Comparison of ENCODE assay signal across 19 cellular contexts in the genomic region with DNA sequence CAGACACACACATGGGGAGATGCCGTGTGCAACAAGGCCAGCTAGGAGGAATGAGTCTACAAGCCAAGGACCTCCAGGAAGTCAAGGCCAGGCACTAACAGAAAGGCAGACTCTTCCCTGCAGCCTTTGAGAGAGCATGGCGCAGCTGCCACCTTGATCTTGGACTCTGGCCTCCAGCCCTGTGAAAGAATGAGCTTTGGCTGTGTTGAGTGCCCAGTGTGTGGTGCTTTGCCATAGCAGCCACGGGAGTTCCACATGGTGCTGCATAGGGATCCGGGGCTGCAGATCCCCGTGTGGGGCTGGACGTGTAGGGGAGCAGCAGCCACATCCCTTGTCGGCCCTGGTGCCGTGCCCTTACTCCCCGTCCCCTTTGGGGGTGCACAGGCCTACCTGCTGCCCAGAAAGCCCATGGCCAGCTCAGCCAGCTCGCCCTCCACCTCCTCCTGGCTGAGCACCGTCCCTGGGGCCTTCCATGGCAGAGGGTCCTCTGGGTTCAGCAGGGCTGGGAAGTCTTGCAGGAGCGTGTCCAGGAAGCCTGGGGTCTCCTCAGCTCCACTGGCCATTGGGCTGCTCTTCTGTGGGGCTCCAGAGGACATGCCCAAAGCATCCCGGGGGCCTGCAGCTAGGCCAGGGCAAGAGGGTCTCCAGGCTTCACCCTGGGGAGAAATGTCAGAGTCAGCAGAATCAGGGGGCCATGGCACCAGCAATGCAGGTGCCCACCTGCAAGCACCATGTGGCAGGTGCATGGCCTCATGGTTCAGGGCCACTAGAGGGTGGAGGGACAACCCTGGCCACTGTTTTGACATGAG. TPM values are rescaled to one million over a fixed set of nuclear protein-coding genes. Genes with fewer than 3 reads are reported as not detected.
DNase-seq lines count a peak whose midpoint lies in the region; ATAC-seq and TF ChIP-seq lines count a peak whose summit lies in the region.
"Had no signal": no experiment of that assay in that cellular context is flagged by ENCODE, and none has a peak within 500 bp of the region (broad histone marks: within the 10 kb centered on the region; RNA-seq: fewer than 3 reads in every experiment).

No MANE protein-coding gene starts in this region.

- peak; percentile 81 for ATAC-seq in left lobe of liver
- ATAC-seq: activated CD8-positive, alpha-beta T cell treated with anti-CD3 and anti-CD28 coated beads for 36 hours; activated T-cell treated with anti-CD3 and anti-CD28 coated beads, Interleukin-2, amount 50 U/mL, for 72 hours; left ventricle myocardium superior; stimulated activated naive B cell treated with anti-CD40 and anti-IgM and Interleukin-4, amounts not matched to agents 10 μg/mL and 1 μg/mL and 100 μg/mL, for 72 hours had no signal

- no peaks in the 10 kb centered on the region for H3K9me3 Mint-ChIP-seq in activated T-helper 1 cell treated with anti-CD3 and anti-CD28 coated beads, Interleukin-12 subunit alpha, Interleukin-12 subunit beta, Interleukin-2, Interleukin-4 antibody, amounts not matched to agents 30 ng/mL and 10 ng/mL and 1 ng/mL, durations not matched to agents 14 hours and 24 hours and 36 hours
- H3K9me3 Mint-ChIP-seq: activated CD8-positive, alpha-beta T cell treated with anti-CD3 and anti-CD28 coated beads for 36 hours; activated T-cell treated with anti-CD3 and anti-CD28 coated beads, Interleukin-2, amount 50 U/mL, for 72 hours; stimulated activated naive B cell treated with anti-CD40 and anti-IgM and Interleukin-4, amounts not matched to agents 10 μg/mL and 1 μg/mL and 100 μg/mL, for 72 hours had no signal

- peaks cover 27% of the 10 kb centered on the region for H3K4me1 Mint-ChIP-seq in activated T-helper 1 cell treated with anti-CD3 and anti-CD28 coated beads, Interleukin-12 subunit alpha, Interleukin-12 subunit beta, Interleukin-2, Interleukin-4 antibody, amounts not matched to agents 30 ng/mL and 10 ng/mL and 1 ng/mL, durations not matched to agents 14 hours and 24 hours and 36 hours (ENCODE audit: low read depth)

- peak overlapping the region; percentile 26 for H3K27ac Mint-ChIP-seq in activated T-helper 1 cell treated with anti-CD3 and anti-CD28 coated beads, Interleukin-12 subunit alpha, Interleukin-12 subunit beta, Interleukin-2, Interleukin-4 antibody, amounts not matched to agents 30 ng/mL and 10 ng/mL and 1 ng/mL, durations not matched to agents 14 hours and 24 hours and 36 hours
- H3K27ac Mint-ChIP-seq: activated CD8-positive, alpha-beta T cell treated with anti-CD3 and anti-CD28 coated beads for 36 hours; activated T-cell treated with anti-CD3 and anti-CD28 coated beads, Interleukin-2, amount 50 U/mL, for 72 hours; stimulated activated naive B cell treated with anti-CD40 and anti-IgM and Interleukin-4, amounts not matched to agents 10 μg/mL and 1 μg/mL and 100 μg/mL, for 72 hours had no signal

- no peak overlapping the region for H3K4me3 Mint-ChIP-seq in activated T-helper 1 cell treated with anti-CD3 and anti-CD28 coated beads, Interleukin-12 subunit alpha, Interleukin-12 subunit beta, Interleukin-2, Interleukin-4 antibody, amounts not matched to agents 30 ng/mL and 10 ng/mL and 1 ng/mL, durations not matched to agents 14 hours and 24 hours and 36 hours
- H3K4me3 Mint-ChIP-seq: activated CD8-positive, alpha-beta T cell treated with anti-CD3 and anti-CD28 coated beads for 36 hours; activated T-cell treated with anti-CD3 and anti-CD28 coated beads, Interleukin-2, amount 50 U/mL, for 72 hours; stimulated activated naive B cell treated with anti-CD40 and anti-IgM and Interleukin-4, amounts not matched to agents 10 μg/mL and 1 μg/mL and 100 μg/mL, for 72 hours had no signal

- peaks cover 0 to 42% (median 16%) of the 10 kb centered on the region in 11 experiments; a peak in 10 of 22 replicates for H4K20me1 ChIP-seq in BLaER1 treated with 17β-estradiol and CSF1 and Interleukin-3, amounts not matched to agents 10 nM and 100 nM

- peaks cover 20 to 43% (median 29%) of the 10 kb centered on the region in 11 experiments for H3K36me3 ChIP-seq in BLaER1 treated with 17β-estradiol and CSF1 and Interleukin-3, amounts not matched to agents 10 nM and 100 nM
- H3K36me3 ChIP-seq in spleen: peaks cover 0 to 50% (median 24%) of the 10 kb centered on the region in 6 donors
- H3K36me3 ChIP-seq in brain microvascular endothelial cell (replicated peaks): peaks cover 25% of the 10 kb centered on the region

- peak overlapping the region in 4 of 11 experiments; percentile 7 to 91 (median 62); a peak in 6 of 22 replicates for H3K27ac ChIP-seq in BLaER1 treated with 17β-estradiol and CSF1 and Interleukin-3, amounts not matched to agents 10 nM and 100 nM
- H3K27ac ChIP-seq in spleen (peak overlapping the region in 6 of 8 donors; percentile 13 to 95 (median 93)), brain microvascular endothelial cell (no peak overlapping the region)
- H3K27ac ChIP-seq: WERI-Rb-1 had no signal

- no peak for TF ChIP-seq CTCF in spleen (IDR thresholded peaks at IDR 0.05 in 8 of 11, conservative IDR thresholded peaks at IDR 0.05 in 3 of 11)
- no peak for TF ChIP-seq CTCF in GM20000 (IDR thresholded peaks at IDR 0.05; ENCODE audit: extremely low read depth, missing control alignments)
- TF ChIP-seq CTCF in brain microvascular endothelial cell (IDR thresholded peaks at IDR 0.05; ENCODE audit: low read depth, low read length, missing control alignments): no peak

- in situ Hi-C loops in brain microvascular endothelial cell (cut with HindIII; ENCODE audit: low pct_ligation_motif_present, low sequenced_read_pairs): loop anchor here (25.0 kb wide), 1 partner anchor 233 kb away; no protein-coding TSS in a partner anchor

- peak overlapping the region in 9 of 11 experiments; percentile 90 to 99 (median 97); a peak in 10 of 22 replicates for H3K4me2 ChIP-seq in BLaER1 treated with 17β-estradiol and CSF1 and Interleukin-3, amounts not matched to agents 10 nM and 100 nM

- intact Hi-C loops in activated T-helper 1 cell treated with anti-CD3 and anti-CD28 coated beads, Interleukin-12 subunit alpha, Interleukin-12 subunit beta, Interleukin-2, Interleukin-4 antibody, amounts not matched to agents 30 ng/mL and 10 ng/mL and 1 ng/mL, durations not matched to agents 14 hours and 24 hours and 36 hours (cut with micrococcal nuclease): no loop called here
- intact Hi-C loops in spleen (cut with DNase I; ENCODE audit: low total_unique reads): no loop called here

- no peaks in the 10 kb centered on the region for H3K27me3 Mint-ChIP-seq in activated T-helper 1 cell treated with anti-CD3 and anti-CD28 coated beads, Interleukin-12 subunit alpha, Interleukin-12 subunit beta, Interleukin-2, Interleukin-4 antibody, amounts not matched to agents 30 ng/mL and 10 ng/mL and 1 ng/mL, durations not matched to agents 14 hours and 24 hours and 36 hours (ENCODE audit: insufficient read depth)
- H3K27me3 Mint-ChIP-seq: activated CD8-positive, alpha-beta T cell treated with anti-CD3 and anti-CD28 coated beads for 36 hours; stimulated activated naive B cell treated with anti-CD40 and anti-IgM and Interleukin-4, amounts not matched to agents 10 μg/mL and 1 μg/mL and 100 μg/mL, for 72 hours had no signal

- DNase-seq in activated T-helper 1 cell treated with anti-CD3 and anti-CD28 coated beads, Interleukin-12 subunit alpha, Interleukin-12 subunit beta, Interleukin-2, Interleukin-4 antibody, amounts not matched to agents 30 ng/mL and 10 ng/mL and 1 ng/mL, durations not matched to agents 14 hours and 24 hours and 36 hours (ENCODE audit: low spot score): no peak
- peak; percentile 82 for DNase-seq in left lobe of liver (ENCODE audit: low spot score)
- peak; percentile 66 for DNase-seq in spleen
- no peak for DNase-seq in NCI-H1417 treated with DMSO at 0.1 percent for 48 hours (lab: John Stamatoyannopoulos, UW)
- DNase-seq in GM20000 (ENCODE audit: low spot score): no peak
- DNase-seq in stimulated activated CD4-positive, alpha-beta T cell treated with anti-CD3 and anti-CD28 coated beads, Interleukin-4, amount 100 ng/mL, for 4 hours: no peak
- DNase-seq in brain microvascular endothelial cell: no peak
- DNase-seq: activated CD8-positive, alpha-beta T cell treated with anti-CD3 and anti-CD28 coated beads for 36 hours; activated T-cell treated with anti-CD3 and anti-CD28 coated beads, Interleukin-2, amount 50 U/mL, for 72 hours; cerebellar nuclear complex; foreskin fibroblast; left ventricle myocardium superior; NCI-H2029; NCI-H524; SIG-M5; stimulated activated CD4-positive, alpha-beta T cell treated with anti-CD3 and anti-CD28 coated beads, Interleukin-12 subunit alpha, Interleukin-12 subunit beta, amount 100 ng/mL, for 4 hours; stimulated activated naive B cell treated with anti-CD40 and anti-IgM and Interleukin-4, amounts not matched to agents 10 μg/mL and 1 μg/mL and 100 μg/mL, for 72 hours; WERI-Rb-1 had no signal

- H3K9ac ChIP-seq in BLaER1 treated with 17β-estradiol and CSF1 and Interleukin-3, amounts not matched to agents 10 nM and 100 nM: peak overlapping the region in 1 of 11 experiments; percentile 3; a peak in 1 of 22 replicates

- H3K4me1 ChIP-seq in BLaER1 treated with 17β-estradiol and CSF1 and Interleukin-3, amounts not matched to agents 10 nM and 100 nM: peaks cover 84 to 100% (median 100%) of the 10 kb centered on the region in 10 experiments
- peaks cover 19 to 100% (median 92%) of the 10 kb centered on the region in 6 donors for H3K4me1 ChIP-seq in spleen

- no peaks in the 10 kb centered on the region for H3K27me3 ChIP-seq in BLaER1 treated with 17β-estradiol and CSF1 and Interleukin-3, amounts not matched to agents 10 nM and 100 nM
- no peaks in the 10 kb centered on the region for H3K27me3 ChIP-seq in spleen (replicated peaks in 1 of 7)
- no peaks in the 10 kb centered on the region for H3K27me3 ChIP-seq in brain microvascular endothelial cell (replicated peaks)

- peaks cover 10% of the 10 kb centered on the region for H3K36me3 Mint-ChIP-seq in activated T-helper 1 cell treated with anti-CD3 and anti-CD28 coated beads, Interleukin-12 subunit alpha, Interleukin-12 subunit beta, Interleukin-2, Interleukin-4 antibody, amounts not matched to agents 30 ng/mL and 10 ng/mL and 1 ng/mL, durations not matched to agents 14 hours and 24 hours and 36 hours (ENCODE audit: low read depth)

- H3K9me3 ChIP-seq in BLaER1 treated with 17β-estradiol and CSF1 and Interleukin-3, amounts not matched to agents 10 nM and 100 nM (replicated peaks in 1 of 11): no peaks in the 10 kb centered on the region
- no peaks in the 10 kb centered on the region for H3K9me3 ChIP-seq in spleen

- 80 to 89% (median 85%) methylated on average over 9 to 13 of the region's 13 CpGs for WGBS in spleen, 5 donors

- no peak for TF ChIP-seq POLR2A in spleen (IDR thresholded peaks at IDR 0.05)

- H3K4me3 ChIP-seq in BLaER1 treated with 17β-estradiol and CSF1 and Interleukin-3, amounts not matched to agents 10 nM and 100 nM: no peak overlapping the region
- H3K4me3 ChIP-seq in spleen (no peak overlapping the region), brain microvascular endothelial cell (ENCODE audit: low read depth, low read length) (no peak overlapping the region)

RNA-seq across cellular contexts. Expression of a gene that starts 7.0 kb away (rescaled TPM):
- total RNA-seq in activated T-helper 1 cell treated with anti-CD3 and anti-CD28 coated beads, Interleukin-12 subunit alpha, Interleukin-12 subunit beta, Interleukin-2, Interleukin-4 antibody, amounts not matched to agents 30 ng/mL and 10 ng/mL and 1 ng/mL, durations not matched to agents 14 hours and 24 hours and 36 hours: 28.5 and 28.7 TPM in 2 replicates
- total RNA-seq in left lobe of liver: 8.4 TPM
- total RNA-seq in spleen: 100 to 1,000 TPM in 1 of 7 donors, 10 to 100 TPM in 6; 63.4 to 103 (median 87.8) TPM
- polyA plus RNA-seq in spleen: 10 to 100 TPM; 13.6 to 37.2 (median 14.0) TPM

RNA-seq across cellular contexts. Expression of a gene that starts 36.9 kb away (rescaled TPM):
- total RNA-seq in activated T-helper 1 cell treated with anti-CD3 and anti-CD28 coated beads, Interleukin-12 subunit alpha, Interleukin-12 subunit beta, Interleukin-2, Interleukin-4 antibody, amounts not matched to agents 30 ng/mL and 10 ng/mL and 1 ng/mL, durations not matched to agents 14 hours and 24 hours and 36 hours: 48.4 and 51.9 TPM in 2 replicates
- total RNA-seq in left lobe of liver (24.0 TPM), spleen (10 to 100 TPM; 44.8 to 66.4 (median 55.4) TPM)
- polyA plus RNA-seq in spleen: 10 to 100 TPM; 12.6 to 23.5 (median 19.5) TPM

Comparison
In these comparisons a context has a peak if more than half of its experiments do, and no peak if none do; other contexts are left out.
1. DNase-seq: peak in left lobe of liver (single experiment) and spleen (single experiment); none in activated T-helper 1 cell treated with anti-CD3 and anti-CD28 coated beads, Interleukin-12 subunit alpha, Interleukin-12 subunit beta, Interleukin-2, Interleukin-4 antibody, amounts not matched to agents 30 ng/mL and 10 ng/mL and 1 ng/mL, durations not matched to agents 14 hours and 24 hours and 36 hours (single experiment), NCI-H1417 treated with DMSO at 0.1 percent for 48 hours (single experiment), GM20000 (single experiment), stimulated activated CD4-positive, alpha-beta T cell treated with anti-CD3 and anti-CD28 coated beads, Interleukin-4, amount 100 ng/mL, for 4 hours (0 of 2) and brain microvascular endothelial cell (single experiment).